8 cellular contexts compared by ENCODE assay signal in genomic region chr1:152458384-152459185, GRCh38. TPM values are rescaled to one million over a fixed set of nuclear protein-coding genes. Genes with fewer than 3 reads are reported as not detected.
DNase-seq lines count a peak whose midpoint lies in the region; ATAC-seq and TF ChIP-seq lines count a peak whose summit lies in the region.

No MANE protein-coding gene starts in this region.

- H3K9me2 ChIP-seq in PC-9 (ENCODE audit: insufficient read depth) = no peaks in the 10 kb centered on the region

- H3K79me2 ChIP-seq in PC-9 (ENCODE audit: low read depth) (no peaks in the 10 kb centered on the region), fibroblast of lung (ENCODE audit: control insufficient read depth, insufficient read depth, low read length) (no peaks in the 10 kb centered on the region)

- no CpG with 5 or more reads among the region's 11 CpGs for WGBS in neuronal stem cell (ENCODE audit: extremely low coverage in 2 of 2, insufficient read length in 2 of 2, insufficient replicate concordance in 1 of 2), 2 donors

- H2AFZ ChIP-seq in PC-9 (no peak overlapping the region), fibroblast of lung (ENCODE audit: low read length) (peak overlapping the region; percentile 59), neuronal stem cell (ENCODE audit: low read length) (no peak overlapping the region)

- no peak overlapping the region for H2BK120ac ChIP-seq in neuronal stem cell (ENCODE audit: low read depth, low read length)

- TF ChIP-seq CTCF in PC-9 (conservative IDR thresholded peaks at IDR 0.05) (peak; percentile 85), fibroblast of lung (conservative IDR thresholded peaks at IDR 0.05 in 1 of 2, IDR thresholded peaks at IDR 0.05 in 1 of 2; ENCODE audit: low read depth in 1 of 2, low read length in 2 of 2) (peak; percentile 92 to 93)

- no peak overlapping the region for H3K27ac ChIP-seq in PC-9
- H3K27ac ChIP-seq in fibroblast of lung (ENCODE audit: insufficient read depth, low read length) = no peak overlapping the region
- no peak overlapping the region for H3K27ac ChIP-seq in neuronal stem cell (replicated peaks; ENCODE audit: low read length)

- H3K4me3 ChIP-seq in PC-9 (no peak overlapping the region), fibroblast of lung (replicated peaks in 1 of 4; ENCODE audit: control extremely low read depth in 1 of 4, insufficient read depth in 1 of 4, low read depth in 3 of 4, low read length in 4 of 4) (no peak overlapping the region), neuronal stem cell (ENCODE audit: low read length in 2 of 2) (no peak overlapping the region)

- H3K18ac ChIP-seq in neuronal stem cell (ENCODE audit: low read length) = no peak overlapping the region

- H3K23ac ChIP-seq in neuronal stem cell (ENCODE audit: low read depth, low read length, poor library complexity) = no peak overlapping the region

- H3K9me3 Mint-ChIP-seq in stimulated activated naive CD8-positive, alpha-beta T cell treated with anti-CD3 and anti-CD28 coated beads, Interleukin-15, amount 100 ng/mL, for 72 hours = no peaks in the 10 kb centered on the region

- no peaks in the 10 kb centered on the region for H3F3A ChIP-seq in PC-9 (ENCODE audit: insufficient read depth, low read depth)

- intact Hi-C loops in PC-9 (cut with micrococcal nuclease; ENCODE audit: unreplicated experiment) = loop anchor here (1.0 to 5.0 kb wide), 3 partner anchors 270 to 406 kb away; no protein-coding TSS in a partner anchor

- H2AK5ac ChIP-seq in neuronal stem cell (ENCODE audit: low read depth, low read length) = no peak overlapping the region

- no peaks in the 10 kb centered on the region; the same call in 1 of the 2 replicates for H4K20me1 ChIP-seq in PC-9 (ENCODE audit: insufficient read depth)
- H4K20me1 ChIP-seq in fibroblast of lung (ENCODE audit: control insufficient read depth, extremely low read depth, insufficient read depth, low read length) = no peaks in the 10 kb centered on the region

- peaks cover 9% of the 10 kb centered on the region for H3K27me3 Mint-ChIP-seq in stimulated activated naive CD8-positive, alpha-beta T cell treated with anti-CD3 and anti-CD28 coated beads, Interleukin-15, amount 100 ng/mL, for 72 hours

- H4K91ac ChIP-seq in neuronal stem cell (ENCODE audit: low read depth, low read length, poor library complexity) = no peak overlapping the region

- no peak overlapping the region for H3K4ac ChIP-seq in neuronal stem cell (ENCODE audit: low read length)

- H3K27ac Mint-ChIP-seq in stimulated activated naive CD8-positive, alpha-beta T cell treated with anti-CD3 and anti-CD28 coated beads, Interleukin-15, amount 100 ng/mL, for 72 hours = no peak overlapping the region

- ATAC-seq in stimulated activated naive CD8-positive, alpha-beta T cell treated with anti-CD3 and anti-CD28 coated beads, Interleukin-15, amount 100 ng/mL, for 72 hours = peak; percentile 40
- ATAC-seq in GM18873 (IDR thresholded peaks at IDR 0.05; ENCODE audit: low FRiP score, unreplicated experiment) = no peak

- POLR2A ChIA-PET in PC-9 (lab: Charles Lee; ENCODE audit: unreplicated experiment) = interaction anchor here (0.5 kb wide), 1 partner anchor 1158 kb away, joined by 3 read pairs; no protein-coding TSS in a partner anchor

- H3K79me1 ChIP-seq in neuronal stem cell (ENCODE audit: low read depth, low read length) = peaks cover 2% of the 10 kb centered on the region

- H3K36me3 ChIP-seq in PC-9 (ENCODE audit: low read depth) (no peaks in the 10 kb centered on the region), fibroblast of lung (ENCODE audit: control insufficient read depth, insufficient read depth, low read length) (no peaks in the 10 kb centered on the region), neuronal stem cell (replicated peaks in 1 of 2; ENCODE audit: control insufficient read depth in 2 of 2, insufficient read depth in 2 of 2, low read length in 2 of 2) (no peaks in the 10 kb centered on the region)

- peak overlapping the region in 1 of 2 donors; percentile 5 for H3K4me3 Mint-ChIP-seq in stimulated activated naive CD8-positive, alpha-beta T cell treated with anti-CD3 and anti-CD28 coated beads, Interleukin-15, amount 100 ng/mL, for 72 hours

- DNase-seq in Daoy (ENCODE audit: low read depth) (peak; percentile 81), HT-29 (ENCODE audit: low spot score) (peak; percentile 86), PC-9 (peak in 1 of 2 experiments; percentile 70), activated T-cell treated with anti-CD3 and anti-CD28 coated beads for 4 hours (peak; percentile 74), fibroblast of lung (ENCODE audit: low read depth in 2 of 2) (peak; percentile 56 to 72), neuronal stem cell (ENCODE audit: low spot score) (peak; percentile 31)
- peak; percentile 78 to 79 for DNase-seq in stimulated activated naive CD8-positive, alpha-beta T cell treated with anti-CD3 and anti-CD28 coated beads, Interleukin-15, amount 100 ng/mL, for 72 hours

- no TSS peak for BruUV-seq in PC-9 (replicated peaks; lab: Mats Ljungman, UMichigan)

- H3K9me3 ChIP-seq in PC-9 (ENCODE audit: insufficient read depth, low read depth) = no peaks in the 10 kb centered on the region
- H3K9me3 ChIP-seq in fibroblast of lung (ENCODE audit: control insufficient read depth, insufficient read depth, low read depth, low read length) = no peaks in the 10 kb centered on the region
- H3K9me3 ChIP-seq in neuronal stem cell (replicated peaks in 1 of 2; ENCODE audit: control insufficient read depth in 2 of 2, insufficient read depth in 1 of 2, low read depth in 1 of 2, low read length in 2 of 2) = peaks cover 0 to 13% of the 10 kb centered on the region in 2 donors

- H3K4me1 Mint-ChIP-seq in stimulated activated naive CD8-positive, alpha-beta T cell treated with anti-CD3 and anti-CD28 coated beads, Interleukin-15, amount 100 ng/mL, for 72 hours = peaks cover 37% of the 10 kb centered on the region

- H3K27me3 ChIP-seq in PC-9 (ENCODE audit: insufficient read depth, low read depth) (no peaks in the 10 kb centered on the region), fibroblast of lung (ENCODE audit: control insufficient read depth, insufficient read depth, low read length) (no peaks in the 10 kb centered on the region), neuronal stem cell (ENCODE audit: control insufficient read depth in 3 of 3, insufficient read depth in 3 of 3, low read depth in 1 of 3, low read length in 3 of 3) (no peaks in the 10 kb centered on the region)

- no peak overlapping the region for H3K9ac ChIP-seq in fibroblast of lung (ENCODE audit: insufficient read depth, low read length)
- no peak overlapping the region for H3K9ac ChIP-seq in neuronal stem cell (ENCODE audit: low read depth, low read length, poor library complexity)

- H3K4me2 ChIP-seq in PC-9 (no peak overlapping the region), fibroblast of lung (ENCODE audit: extremely low read depth, insufficient read depth, low read length) (no peak overlapping the region), neuronal stem cell (ENCODE audit: insufficient read depth, low read length, poor library complexity, severe bottlenecking) (no peak overlapping the region)

- CTCF ChIA-PET in PC-9 (lab: Charles Lee) = interaction anchor here (0.5 to 2.0 kb wide), 10 partner anchors 18 to 423 kb away, joined by 3 to 10 read pairs (median 4); no protein-coding TSS in a partner anchor

- no peak overlapping the region for H2BK5ac ChIP-seq in neuronal stem cell (ENCODE audit: low read length)

- no peak overlapping the region for H2BK15ac ChIP-seq in neuronal stem cell (ENCODE audit: low read length)

- no peak overlapping the region for H3K14ac ChIP-seq in neuronal stem cell (ENCODE audit: low read length)

- H3K4me1 ChIP-seq in PC-9 (replicated peaks; ENCODE audit: insufficient read depth) (no peaks in the 10 kb centered on the region), fibroblast of lung (ENCODE audit: control insufficient read depth, extremely low read depth, insufficient read depth, low read length) (no peaks in the 10 kb centered on the region), neuronal stem cell (ENCODE audit: control insufficient read depth in 2 of 2, insufficient read depth in 1 of 2, low read depth in 1 of 2, low read length in 2 of 2) (no peaks in the 10 kb centered on the region)

- H4K8ac ChIP-seq in neuronal stem cell (ENCODE audit: low read depth, low read length) = no peak overlapping the region

- H2BK12ac ChIP-seq in neuronal stem cell (ENCODE audit: low read length) = no peak overlapping the region

RNA-seq across cellular contexts. Expression of gene CRNN, which starts 44.5 kb away (rescaled TPM):
- total RNA-seq in Daoy (2014; rRNA removed; shearing (Covaris generic)) = not detected in 2 replicates
- total RNA-seq in HT-29 (2014; rRNA removed; shearing (Covaris generic)) = not detected in 2 replicates
- not detected in 2 replicates for total RNA-seq in PC-9 (2021)
- total RNA-seq in fibroblast of lung = not detected in 2 replicates
- not detected in 2 replicates for polyA plus RNA-seq in fibroblast of lung
- not detected in 2 replicates for polyA plus RNA-seq in fibroblast of lung (2012)
- polyA minus RNA-seq in fibroblast of lung (ENCODE audit: low replicate concordance) = not detected in 2 replicates
- not detected for polyA plus RNA-seq in neuronal stem cell (2013, experiment 1 of 2)
- polyA plus RNA-seq in neuronal stem cell (2013, experiment 2 of 2) = not detected

RNA-seq across cellular contexts. Expression of gene LCE5A, which starts 52.0 kb away (rescaled TPM):
- not detected in 2 replicates for total RNA-seq in Daoy (2014; rRNA removed; shearing (Covaris generic))
- total RNA-seq in HT-29 (2014; rRNA removed; shearing (Covaris generic)) = not detected in 2 replicates
- total RNA-seq in PC-9 (2021) (not detected in 2 replicates), fibroblast of lung (not detected in 2 replicates)
- polyA plus RNA-seq in fibroblast of lung = not detected in 2 replicates
- polyA plus RNA-seq in fibroblast of lung (2012) = not detected in 2 replicates
- not detected in 2 replicates for polyA minus RNA-seq in fibroblast of lung (ENCODE audit: low replicate concordance)
- polyA plus RNA-seq in neuronal stem cell (2013, experiment 1 of 2) = 0.04 TPM
- not detected for polyA plus RNA-seq in neuronal stem cell (2013, experiment 2 of 2)

RNA-seq across cellular contexts. Expression of gene CRCT1, which starts 55.7 kb away (rescaled TPM):
- not detected in 2 replicates for total RNA-seq in Daoy (2014; rRNA removed; shearing (Covaris generic))
- total RNA-seq in HT-29 (2014; rRNA removed; shearing (Covaris generic)) = 0.15 TPM in 1 of 2 replicates, not detected in the other
- total RNA-seq in PC-9 (2021) (not detected in 2 replicates), fibroblast of lung (not detected in 2 replicates)
- polyA plus RNA-seq in fibroblast of lung = not detected in 2 replicates
- polyA plus RNA-seq in fibroblast of lung (2012) = not detected in 2 replicates
- polyA minus RNA-seq in fibroblast of lung (ENCODE audit: low replicate concordance) = not detected in 2 replicates
- not detected for polyA plus RNA-seq in neuronal stem cell (2013, experiment 1 of 2)
- polyA plus RNA-seq in neuronal stem cell (2013, experiment 2 of 2) = not detected
